Comparison of ENCODE assay signal across 19 cellular contexts in genomic region chr9:132572921-132573320, GRCh38. TPM values are rescaled to one million over a fixed set of nuclear protein-coding genes. Genes with fewer than 3 reads are reported as not detected.
DNase-seq lines count a peak whose midpoint lies in the region; ATAC-seq and TF ChIP-seq lines count a peak whose summit lies in the region.
"Had no signal": no experiment of that assay in that cellular context is flagged by ENCODE, and none has a peak within 500 bp of the region (broad histone marks: within the 10 kb centered on the region; RNA-seq: fewer than 3 reads in every experiment).

No MANE protein-coding gene starts in this region.

- H3K27ac Mint-ChIP-seq in activated naive CD8-positive, alpha-beta T cell treated with anti-CD3 and anti-CD28 coated beads, Interleukin-2, amount 50 U/mL, for 24 hours, result no peak overlapping the region

- H3K27ac ChIP-seq in heart left ventricle (no peak overlapping the region), left ventricle myocardium inferior (replicated peaks) (no peak overlapping the region), PC-3 (ENCODE audit: low read length) (no peak overlapping the region), Karpas-422 (ENCODE audit: low read length) (no peak overlapping the region)
- H3K27ac ChIP-seq: ascending aorta, esophagus squamous epithelium, sigmoid colon, thyroid gland had no signal

- no peaks in the 10 kb centered on the region for H3K9me3 Mint-ChIP-seq in activated naive CD8-positive, alpha-beta T cell treated with anti-CD3 and anti-CD28 coated beads, Interleukin-2, amount 50 U/mL, for 24 hours
- H3K9me3 Mint-ChIP-seq: neural crest cell had no signal

- H3K4me3 ChIP-seq in heart left ventricle, result no peak overlapping the region
- no peak overlapping the region for H3K4me3 ChIP-seq in left ventricle myocardium inferior
- H3K4me3 ChIP-seq in PC-3 (ENCODE audit: low read length), result no peak overlapping the region
- H3K4me3 ChIP-seq in fibroblast of pulmonary artery (replicated peaks; ENCODE audit: low read depth, low read length), result no peak overlapping the region
- no peak overlapping the region for H3K4me3 ChIP-seq in Karpas-422 (ENCODE audit: low read length)
- H3K4me3 ChIP-seq: ascending aorta, esophagus squamous epithelium, sigmoid colon, thyroid gland had no signal

- H3K9me3 ChIP-seq in heart left ventricle, result no peaks in the 10 kb centered on the region
- H3K9me3 ChIP-seq in left ventricle myocardium inferior (replicated peaks), result no peaks in the 10 kb centered on the region
- H3K9me3 ChIP-seq in PC-3 (ENCODE audit: low read length), result no peaks in the 10 kb centered on the region
- H3K9me3 ChIP-seq in Karpas-422 (ENCODE audit: low read length), result no peaks in the 10 kb centered on the region
- H3K9me3 ChIP-seq: ascending aorta, esophagus squamous epithelium, sigmoid colon, thyroid gland had no signal

- H3K79me2 ChIP-seq in PC-3 (ENCODE audit: low read length) (no peaks in the 10 kb centered on the region), Karpas-422 (ENCODE audit: low read length) (no peaks in the 10 kb centered on the region)

- no peak for TF ChIP-seq POLR2A in heart left ventricle (IDR thresholded peaks at IDR 0.05)

- no peaks in the 10 kb centered on the region for H4K20me1 ChIP-seq in PC-3 (ENCODE audit: low read length)
- peaks cover 13% of the 10 kb centered on the region; the same call in 1 of the 2 replicates for H4K20me1 ChIP-seq in Karpas-422 (ENCODE audit: insufficient read depth, low read depth, low read length)

- no peak overlapping the region for H2AFZ ChIP-seq in PC-3 (ENCODE audit: low read length)
- no peak overlapping the region for H2AFZ ChIP-seq in Karpas-422 (ENCODE audit: low read length)

- DNase-seq in heart left ventricle, result no peak
- DNase-seq in left ventricle myocardium inferior, result no peak
- peak; percentile 1 for DNase-seq in PC-3
- DNase-seq in fibroblast of pulmonary artery (ENCODE audit: low read depth), result peak; percentile 15
- DNase-seq in stromal cell of bone marrow (ENCODE audit: low read depth), result peak; percentile 7
- no peak for DNase-seq in Karpas-422
- DNase-seq in activated naive CD8-positive, alpha-beta T cell treated with anti-CD3 and anti-CD28 coated beads, Interleukin-2, amount 50 U/mL, for 24 hours, result no peak
- DNase-seq: esophagus squamous epithelium; NCI-H1092; NCI-H345; sigmoid colon; stimulated activated CD4-positive, alpha-beta T cell treated with anti-CD3 and anti-CD28 coated beads, Interleukin-4, amount 100 ng/mL, for 1 hour; thyroid gland had no signal

- H3K4me1 ChIP-seq in heart left ventricle, result peaks cover 0 to 5% (median 0%) of the 10 kb centered on the region in 12 donors
- no peaks in the 10 kb centered on the region for H3K4me1 ChIP-seq in left ventricle myocardium inferior
- no peaks in the 10 kb centered on the region for H3K4me1 ChIP-seq in PC-3 (ENCODE audit: insufficient read depth, low read length)
- peaks cover 38% of the 10 kb centered on the region for H3K4me1 ChIP-seq in Karpas-422 (ENCODE audit: low read length)
- H3K4me1 ChIP-seq: ascending aorta, esophagus squamous epithelium, sigmoid colon, thyroid gland had no signal

- H3K36me3 ChIP-seq in heart left ventricle (no peaks in the 10 kb centered on the region), left ventricle myocardium inferior (no peaks in the 10 kb centered on the region), PC-3 (ENCODE audit: low read depth, low read length) (no peaks in the 10 kb centered on the region), Karpas-422 (ENCODE audit: insufficient read depth, low read length) (no peaks in the 10 kb centered on the region)
- H3K36me3 ChIP-seq: ascending aorta, esophagus squamous epithelium, sigmoid colon, thyroid gland had no signal

- 25 to 35% (median 29%) methylated on average over 8 of the region's 8 CpGs for WGBS in heart left ventricle, 4 donors

- peaks cover 42% of the 10 kb centered on the region for H3K27me3 Mint-ChIP-seq in activated naive CD8-positive, alpha-beta T cell treated with anti-CD3 and anti-CD28 coated beads, Interleukin-2, amount 50 U/mL, for 24 hours

- peaks cover under 1 to 43% (median 14%) of the 10 kb centered on the region in 9 donors for H3K27me3 ChIP-seq in heart left ventricle
- H3K27me3 ChIP-seq in left ventricle myocardium inferior (ENCODE audit: low read depth), result peaks cover 59% of the 10 kb centered on the region
- H3K27me3 ChIP-seq in PC-3 (ENCODE audit: low read length), result no peaks in the 10 kb centered on the region
- no peaks in the 10 kb centered on the region for H3K27me3 ChIP-seq in Karpas-422 (ENCODE audit: low read length)
- H3K27me3 ChIP-seq: ascending aorta, thyroid gland had no signal

- no peaks in the 10 kb centered on the region for H3F3A ChIP-seq in PC-3 (ENCODE audit: low read length, unreplicated experiment)

- H3K9ac ChIP-seq in PC-3 (ENCODE audit: low read length), result no peak overlapping the region
- H3K9ac ChIP-seq in Karpas-422 (ENCODE audit: low read length), result no peak overlapping the region

- BruUV-seq in PC-3 (replicated peaks; lab: Mats Ljungman, UMichigan), result no TSS peak

- no peaks in the 10 kb centered on the region for H3K36me3 Mint-ChIP-seq in activated naive CD8-positive, alpha-beta T cell treated with anti-CD3 and anti-CD28 coated beads, Interleukin-2, amount 50 U/mL, for 24 hours (ENCODE audit: low read depth)

- ATAC-seq in heart left ventricle (peak in 3 of 4 donors; percentile 48 to 56 (median 49)), PC-3 (no peak), HG03196 (IDR thresholded peaks at IDR 0.05; ENCODE audit: unreplicated experiment) (no peak)
- ATAC-seq in activated naive CD8-positive, alpha-beta T cell treated with anti-CD3 and anti-CD28 coated beads, Interleukin-2, amount 50 U/mL, for 24 hours, result no peak

- H3K4me3 Mint-ChIP-seq in activated naive CD8-positive, alpha-beta T cell treated with anti-CD3 and anti-CD28 coated beads, Interleukin-2, amount 50 U/mL, for 24 hours, result no peak overlapping the region
- H3K4me3 Mint-ChIP-seq: neural crest cell had no signal

- CTCF ChIA-PET in PC-3 (lab: Charles Lee), result interaction anchor here (0.6 kb wide), 1 partner anchor 62 kb away, joined by 3 read pairs; no protein-coding TSS in a partner anchor

- H3K4me1 Mint-ChIP-seq in activated naive CD8-positive, alpha-beta T cell treated with anti-CD3 and anti-CD28 coated beads, Interleukin-2, amount 50 U/mL, for 24 hours, result no peaks in the 10 kb centered on the region

- no peaks in the 10 kb centered on the region for H3K9me2 ChIP-seq in PC-3 (replicated peaks; ENCODE audit: low read length)
- H3K9me2 ChIP-seq in Karpas-422 (replicated peaks; ENCODE audit: insufficient read depth, low read length), result no peaks in the 10 kb centered on the region

- H3K4me2 ChIP-seq in PC-3 (ENCODE audit: low read length) (no peak overlapping the region), Karpas-422 (ENCODE audit: low read depth, low read length, poor library complexity, severe bottlenecking) (no peak overlapping the region)

- no peak for TF ChIP-seq CTCF in heart left ventricle (IDR thresholded peaks at IDR 0.05)
- TF ChIP-seq CTCF in left ventricle myocardium inferior (IDR thresholded peaks at IDR 0.05; ENCODE audit: borderline replicate concordance), result no peak
- TF ChIP-seq CTCF in PC-3 (conservative IDR thresholded peaks at IDR 0.05; ENCODE audit: low read depth, low read length), result no peak
- no peak for TF ChIP-seq CTCF in fibroblast of pulmonary artery (IDR thresholded peaks at IDR 0.05; ENCODE audit: low read length, missing control alignments)

- POLR2A ChIA-PET in PC-3 (lab: Charles Lee; ENCODE audit: unreplicated experiment), result no interaction called here

- intact Hi-C loops in heart left ventricle (cut with DNase I) (loop anchor here in 4 of 10 donors (2.0 to 10.0 kb wide), 4 partner anchors 61 to 232 kb away; no protein-coding TSS in a partner anchor), left ventricle myocardium inferior (cut with micrococcal nuclease) (no loop called here), PC-3 (cut with micrococcal nuclease) (no loop called here)

RNA-seq across cellular contexts. Expression of gene BARHL1, which starts 9.5 kb away (rescaled TPM):
- total RNA-seq in heart left ventricle, result not detected
- not detected for polyA plus RNA-seq in heart left ventricle
- not detected for total RNA-seq in left ventricle myocardium inferior
- not detected in 2 replicates for total RNA-seq in PC-3 (2014; rRNA removed)
- not detected in 2 replicates for total RNA-seq in Karpas-422 (2014; rRNA removed; shearing (Covaris generic); ENCODE audit: low replicate concordance)
- total RNA-seq: ascending aorta, dermis microvascular lymphatic vessel endothelial cell, esophagus squamous epithelium, H1, mesenteric fat pad, neural crest cell, sigmoid colon, thyroid gland had no signal
- polyA plus RNA-seq: H1, sigmoid colon had no signal

Comparison
In these comparisons a context has a peak if more than half of its experiments do, and no peak if none do; other contexts are left out.
1. ATAC-seq: peak in heart left ventricle (3 of 4); none in PC-3 (single experiment), activated naive CD8-positive, alpha-beta T cell treated with anti-CD3 and anti-CD28 coated beads, Interleukin-2, amount 50 U/mL, for 24 hours (single experiment) and HG03196 (single experiment).
2. DNase-seq: peak in PC-3 (single experiment), fibroblast of pulmonary artery (single experiment) and stromal cell of bone marrow (single experiment); none in heart left ventricle (0 of 5), left ventricle myocardium inferior (single experiment), Karpas-422 (single experiment) and activated naive CD8-positive, alpha-beta T cell treated with anti-CD3 and anti-CD28 coated beads, Interleukin-2, amount 50 U/mL, for 24 hours (single experiment).